Comparison of ENCODE assay signal across 8 cellular contexts in the genomic region with DNA sequence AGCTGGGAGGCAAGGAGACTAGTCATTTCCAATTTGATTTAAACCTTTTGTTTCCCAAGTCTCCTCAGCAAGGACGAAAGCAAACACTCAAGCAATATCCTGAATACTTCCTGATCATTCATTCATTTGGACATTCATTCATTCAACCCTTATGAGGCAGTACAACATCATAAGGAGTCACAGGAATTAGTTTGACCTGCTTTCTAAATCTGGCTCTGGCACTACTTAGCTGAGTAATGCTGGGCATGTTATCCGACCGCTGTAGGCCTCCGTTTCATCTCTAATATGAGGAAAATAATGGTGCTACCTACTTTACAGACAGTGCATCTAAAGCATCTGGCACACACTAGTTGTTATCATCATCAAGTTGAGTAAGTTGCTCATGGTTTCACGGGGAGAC. TPM values are rescaled to one million over a fixed set of nuclear protein-coding genes. Genes with fewer than 3 reads are reported as not detected.
"Had no signal": no experiment of that assay in that cellular context is flagged by ENCODE, and none has a peak within 500 bp of the region (broad histone marks: within the 10 kb centered on the region; RNA-seq: fewer than 3 reads in every experiment).

No MANE protein-coding gene starts in this region.

- H3K4me3 Mint-ChIP-seq: IgD-negative memory B cell had no signal

- H3K36me3 Mint-ChIP-seq: IgD-negative memory B cell had no signal

- ATAC-seq: HepG2, K562 had no signal

- FAIRE-seq: HepG2, HTR-8/SVneo, K562 had no signal

- DNase-seq: IMR-90, KBM-7 had no signal

- H3K4me1 Mint-ChIP-seq: IgD-negative memory B cell had no signal

- H3K4me3 ChIP-seq: K562 had no signal

- H3K27ac ChIP-seq: HL-60 had no signal

RNA-seq across cellular contexts. Expression of a gene that starts 11.7 kb away (rescaled TPM):
- total RNA-seq: HT-29 had no signal
